In the genomic region with DNA sequence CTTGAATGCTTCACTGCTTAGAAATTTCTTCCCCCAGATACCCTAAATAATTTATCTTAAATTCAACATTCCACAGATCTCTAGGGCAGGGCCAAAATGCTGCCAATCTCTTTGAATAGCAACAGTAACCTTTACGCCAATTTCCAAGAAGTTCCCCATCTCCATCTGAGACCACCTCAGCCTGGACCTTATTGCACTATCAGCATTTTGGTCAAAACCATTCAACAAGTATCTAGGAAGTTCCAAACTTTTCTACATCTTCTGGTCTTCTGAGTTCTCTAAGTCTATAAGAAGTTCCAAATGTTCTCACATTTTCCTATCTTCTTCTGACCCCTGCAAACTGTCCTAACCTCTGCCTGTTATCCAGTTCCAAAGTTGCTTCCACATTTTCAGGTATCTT, we compare ENCODE assay signal across 3 cellular contexts.
A peak's percentile ranks its signal among the peaks of the same experiment; 100 is the strongest.
TF ChIP-seq lines count a peak whose summit lies in the region.

No MANE protein-coding gene starts in this region.

TF ChIP-seq in HepG2, 621 proteins besides CTCF, POLR2A, EP300 and RAD21 (continues in another document):
- no peak for TF ChIP-seq MYNN (CRISPR knock-in tag; IDR thresholded peaks at IDR 0.05; ENCODE audit: low read depth)
- no peak for TF ChIP-seq LCORL (IDR thresholded peaks at IDR 0.05)
- TF ChIP-seq LCORL (CRISPR knock-in tag; IDR thresholded peaks at IDR 0.05), result no peak
- no peak for TF ChIP-seq ZBTB20 (CRISPR knock-in tag; IDR thresholded peaks at IDR 0.05; ENCODE audit: borderline replicate concordance, low read depth)
- peak in 1 of 2 experiments; percentile 70; a peak in 3 of 4 replicates for TF ChIP-seq MAFK (conservative IDR thresholded peaks at IDR 0.05 in 1 of 2, IDR thresholded peaks at IDR 0.05 in 1 of 2; ENCODE audit: low read length in 2 of 2)
- no peak for TF ChIP-seq YEATS4 (CRISPR knock-in tag; IDR thresholded peaks at IDR 0.05; ENCODE audit: borderline replicate concordance)
- TF ChIP-seq CREM (IDR thresholded peaks at IDR 0.05), result no peak
- TF ChIP-seq CREM (CRISPR knock-in tag; IDR thresholded peaks at IDR 0.05), result no peak
- TF ChIP-seq, protein P1, sequence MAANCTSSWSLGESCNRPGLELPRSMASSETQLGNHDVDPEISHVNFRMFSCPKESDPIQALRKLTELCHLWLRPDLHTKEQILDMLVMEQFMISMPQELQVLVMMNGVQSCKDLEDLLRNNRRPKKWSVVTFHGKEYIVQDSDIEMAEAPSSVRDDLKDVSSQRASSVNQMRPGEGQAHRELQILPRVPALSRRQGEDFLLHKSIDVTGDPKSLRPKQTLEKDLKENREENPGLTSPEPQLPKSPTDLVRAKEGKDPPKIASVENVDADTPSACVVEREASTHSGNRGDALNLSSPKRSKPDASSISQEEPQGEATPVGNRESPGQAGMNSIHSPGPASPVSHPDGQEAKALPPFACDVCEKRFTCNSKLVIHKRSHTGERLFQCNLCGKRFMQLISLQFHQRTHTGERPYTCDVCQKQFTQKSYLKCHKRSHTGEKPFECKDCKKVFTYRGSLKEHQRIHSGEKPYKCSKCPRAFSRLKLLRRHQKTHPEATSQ (CRISPR knock-in tag; IDR thresholded peaks at IDR 0.05; ENCODE audit: borderline replicate concordance), result no peak
- TF ChIP-seq, protein P2, sequence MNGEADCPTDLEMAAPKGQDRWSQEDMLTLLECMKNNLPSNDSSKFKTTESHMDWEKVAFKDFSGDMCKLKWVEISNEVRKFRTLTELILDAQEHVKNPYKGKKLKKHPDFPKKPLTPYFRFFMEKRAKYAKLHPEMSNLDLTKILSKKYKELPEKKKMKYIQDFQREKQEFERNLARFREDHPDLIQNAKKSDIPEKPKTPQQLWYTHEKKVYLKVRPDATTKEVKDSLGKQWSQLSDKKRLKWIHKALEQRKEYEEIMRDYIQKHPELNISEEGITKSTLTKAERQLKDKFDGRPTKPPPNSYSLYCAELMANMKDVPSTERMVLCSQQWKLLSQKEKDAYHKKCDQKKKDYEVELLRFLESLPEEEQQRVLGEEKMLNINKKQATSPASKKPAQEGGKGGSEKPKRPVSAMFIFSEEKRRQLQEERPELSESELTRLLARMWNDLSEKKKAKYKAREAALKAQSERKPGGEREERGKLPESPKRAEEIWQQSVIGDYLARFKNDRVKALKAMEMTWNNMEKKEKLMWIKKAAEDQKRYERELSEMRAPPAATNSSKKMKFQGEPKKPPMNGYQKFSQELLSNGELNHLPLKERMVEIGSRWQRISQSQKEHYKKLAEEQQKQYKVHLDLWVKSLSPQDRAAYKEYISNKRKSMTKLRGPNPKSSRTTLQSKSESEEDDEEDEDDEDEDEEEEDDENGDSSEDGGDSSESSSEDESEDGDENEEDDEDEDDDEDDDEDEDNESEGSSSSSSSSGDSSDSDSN (CRISPR knock-in tag; IDR thresholded peaks at IDR 0.05), result no peak

TF ChIP-seq in A549, 52 proteins besides CTCF, POLR2A, EP300 and RAD21:
- TF ChIP-seq MAFK (IDR thresholded peaks at IDR 0.05; ENCODE audit: partially characterized antibody) (peak; percentile 61), CHD4 (IDR thresholded peaks at IDR 0.05; ENCODE audit: borderline replicate concordance) (no peak)

TF ChIP-seq in IMR-90, 13 proteins besides CTCF, POLR2A, EP300 and RAD21:
- TF ChIP-seq, protein P3, sequence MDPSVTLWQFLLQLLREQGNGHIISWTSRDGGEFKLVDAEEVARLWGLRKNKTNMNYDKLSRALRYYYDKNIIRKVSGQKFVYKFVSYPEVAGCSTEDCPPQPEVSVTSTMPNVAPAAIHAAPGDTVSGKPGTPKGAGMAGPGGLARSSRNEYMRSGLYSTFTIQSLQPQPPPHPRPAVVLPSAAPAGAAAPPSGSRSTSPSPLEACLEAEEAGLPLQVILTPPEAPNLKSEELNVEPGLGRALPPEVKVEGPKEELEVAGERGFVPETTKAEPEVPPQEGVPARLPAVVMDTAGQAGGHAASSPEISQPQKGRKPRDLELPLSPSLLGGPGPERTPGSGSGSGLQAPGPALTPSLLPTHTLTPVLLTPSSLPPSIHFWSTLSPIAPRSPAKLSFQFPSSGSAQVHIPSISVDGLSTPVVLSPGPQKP (IDR thresholded peaks at IDR 0.05; ENCODE audit: borderline replicate concordance, low read depth, low read length), result no peak
- TF ChIP-seq MAFK (IDR thresholded peaks at IDR 0.05; ENCODE audit: low read depth, low read length), result peak; percentile 51
- TF ChIP-seq CHD1 (IDR thresholded peaks at IDR 0.05; ENCODE audit: low read depth, low read length), result no peak
